8 cellular contexts compared by ENCODE assay signal in genomic region chr6:131199568-131200272, GRCh38.
DNase-seq lines count a peak whose midpoint lies in the region; ATAC-seq, FAIRE-seq and TF ChIP-seq lines count a peak whose summit lies in the region.

No MANE protein-coding gene starts in this region.

- ATAC-seq in HCT116, result peak; percentile 75

- no peak overlapping the region for H3K9ac ChIP-seq in HCT116 (ENCODE audit: low read length)

- peak; percentile 23 for DNase-seq in GM12891 (ENCODE audit: insufficient read length, low spot score)
- DNase-seq in HCT116 (ENCODE audit: low read depth, low spot score), result peak; percentile 12
- DNase-seq in M059J (ENCODE audit: low read depth), result peak; percentile 68
- peak; percentile 46 for DNase-seq in WERI-Rb-1
- DNase-seq in breast epithelium (ENCODE audit: low spot score in 2 of 2), result no peak
- peak; percentile 78 to 84 for DNase-seq in lung microvascular endothelial cell (ENCODE audit: low read depth in 2 of 2)
- peak; percentile 29 to 35 for DNase-seq in stimulated activated CD8-positive, alpha-beta memory T cell treated with anti-CD3 and anti-CD28 coated beads, Interleukin-7, amount 100 ng/mL, for 1 hour (ENCODE audit: low read depth in 2 of 2)
- DNase-seq in posterior cingulate gyrus, result no peak

- H4K20me1 ChIP-seq in HCT116 (ENCODE audit: insufficient read depth), result no peaks in the 10 kb centered on the region

- H2AFZ ChIP-seq in HCT116 (ENCODE audit: low read depth, low read length, poor library complexity, severe bottlenecking), result no peak overlapping the region

- no peaks in the 10 kb centered on the region for H3K9me2 ChIP-seq in HCT116 (ENCODE audit: insufficient read depth)

- TF ChIP-seq RAD21 in HCT116 (IDR thresholded peaks at IDR 0.05; ENCODE audit: low read depth), result peak; percentile 52

- H3K79me2 ChIP-seq in HCT116 (ENCODE audit: insufficient read depth, low read length), result no peaks in the 10 kb centered on the region

- no peak overlapping the region for H3K4me2 ChIP-seq in HCT116 (ENCODE audit: low read length)

- TF ChIP-seq CTCF in HCT116 (IDR thresholded peaks at IDR 0.05 in 2 of 3, conservative IDR thresholded peaks at IDR 0.05 in 1 of 3; ENCODE audit: borderline replicate concordance in 1 of 3, insufficient read depth in 1 of 3, low read depth in 2 of 3, low read length in 2 of 3) (peak; percentile 31 to 50 (median 42); a peak in 3 of 6 replicates), WERI-Rb-1 (IDR thresholded peaks at IDR 0.05; ENCODE audit: low read depth, low read length) (peak; percentile 84), breast epithelium (IDR thresholded peaks at IDR 0.05) (peak in 2 of 3 donors; percentile 33 to 36)

- peak; percentile 99 for FAIRE-seq in GM12891 (lab: Jason Lieb, UNC)

- RAD21 ChIA-PET in HCT116 (lab: Charles Lee; ENCODE audit: low non-redundant PET in 1 of 2, low total read pairs in 2 of 2, uncharacterized antibody in 2 of 2, unreplicated experiment in 2 of 2), result interaction anchor here in 1 of 2 experiments (1.2 kb wide), 1 partner anchor 334 kb away, joined by 6 read pairs; no protein-coding TSS in a partner anchor

- H3K4me3 ChIP-seq in HCT116 (replicated peaks in 1 of 2; ENCODE audit: low read depth in 1 of 2, low read length in 2 of 2) (no peak overlapping the region), WERI-Rb-1 (ENCODE audit: low read depth, low read length) (no peak overlapping the region), breast epithelium (no peak overlapping the region)

- H3K27me3 ChIP-seq in HCT116 (ENCODE audit: insufficient read depth, low read length), result no peaks in the 10 kb centered on the region
- no peaks in the 10 kb centered on the region for H3K27me3 ChIP-seq in WERI-Rb-1 (ENCODE audit: insufficient read depth, low read depth, severe bottlenecking)
- no peaks in the 10 kb centered on the region for H3K27me3 ChIP-seq in breast epithelium

- H3K4me1 ChIP-seq in HCT116 (ENCODE audit: control insufficient read depth in 1 of 2, insufficient read depth in 2 of 2, low read length in 2 of 2) (no peaks in the 10 kb centered on the region), breast epithelium (no peaks in the 10 kb centered on the region)

- CTCF ChIA-PET in HCT116 (lab: Charles Lee), result interaction anchor here (1.4 kb wide), 1 partner anchor 335 kb away, joined by 4 read pairs; no protein-coding TSS in a partner anchor

- intact Hi-C loops in HCT116 (cut with micrococcal nuclease) (loop anchor here (1.0 kb wide), 1 partner anchor 335 kb away; no protein-coding TSS in a partner anchor), breast epithelium (cut with DNase I; ENCODE audit: low total_unique reads) (no loop called here), posterior cingulate gyrus (cut with DNase I) (loop anchor here (10.0 kb wide), 1 partner anchor 425 kb away; the partner anchor contains the start of gene MED23)

- no TSS peak for BruUV-seq in HCT116 (replicated peaks; lab: Mats Ljungman, UMichigan)

- TF ChIP-seq POLR2A in GM12891 (IDR thresholded peaks at IDR 0.05; ENCODE audit: low read depth, low read length) (no peak), HCT116 (IDR thresholded peaks at IDR 0.05; ENCODE audit: borderline replicate concordance, extremely low read depth, insufficient read depth, insufficient read length) (no peak), breast epithelium (IDR thresholded peaks at IDR 0.05) (no peak)

- no peaks in the 10 kb centered on the region for H3K9me3 ChIP-seq in HCT116 (ENCODE audit: control insufficient read depth in 1 of 2, insufficient read depth in 1 of 2, low read depth in 1 of 2, low read length in 2 of 2)
- H3K9me3 ChIP-seq in WERI-Rb-1 (ENCODE audit: severe bottlenecking), result no peaks in the 10 kb centered on the region
- H3K9me3 ChIP-seq in breast epithelium, result no peaks in the 10 kb centered on the region

- H3K36me3 ChIP-seq in HCT116 (ENCODE audit: control insufficient read depth in 1 of 2, insufficient read depth in 2 of 2, low read length in 2 of 2) (no peaks in the 10 kb centered on the region), WERI-Rb-1 (no peaks in the 10 kb centered on the region), breast epithelium (no peaks in the 10 kb centered on the region)

- POLR2A ChIA-PET in HCT116 (lab: Charles Lee), result no interaction called here

- H3K27ac ChIP-seq in HCT116 (ENCODE audit: low read depth, low read length) (no peak overlapping the region), WERI-Rb-1 (no peak overlapping the region), breast epithelium (no peak overlapping the region)

TF ChIP-seq in GM12891, 5 proteins besides CTCF, POLR2A, EP300 and RAD21:
- TF ChIP-seq POLR2AphosphoS5 (IDR thresholded peaks at IDR 0.05; ENCODE audit: low read depth, low read length), result no peak
- TF ChIP-seq TAF1 (IDR thresholded peaks at IDR 0.05; ENCODE audit: low read depth, low read length), result no peak
- no peak for TF ChIP-seq PAX5 (IDR thresholded peaks at IDR 0.05; ENCODE audit: insufficient read depth, low read length, severe bottlenecking)
- peak; percentile 68; the same call in 1 of the 2 replicates for TF ChIP-seq POU2F2 (IDR thresholded peaks at IDR 0.05; ENCODE audit: low read depth, low read length)
- 0 out of 2 replicates have a peak, but pooled peaks have one; percentile 27 for TF ChIP-seq SPI1 (IDR thresholded peaks at IDR 0.05; ENCODE audit: low read depth, low read length)
TF ChIP-seq in GM12891: peak in this region for 2.

TF ChIP-seq in HCT116, 20 proteins besides CTCF, POLR2A, EP300 and RAD21:
- no peak for TF ChIP-seq EZH2phosphoT487 (IDR thresholded peaks at IDR 0.05; ENCODE audit: borderline replicate concordance)

Comparison
In these comparisons a context has a peak if more than half of its experiments do, and no peak if none do; other contexts are left out.
1. DNase-seq: peak in GM12891 (single experiment), HCT116 (single experiment), M059J (single experiment), WERI-Rb-1 (single experiment), lung microvascular endothelial cell (2 of 2) and stimulated activated CD8-positive, alpha-beta memory T cell treated with anti-CD3 and anti-CD28 coated beads, Interleukin-7, amount 100 ng/mL, for 1 hour (2 of 2); none in breast epithelium (0 of 2) and posterior cingulate gyrus (0 of 10).
2. Peak in every context shown above with its lines, with median percentiles within 50 percentile points of each other: CTCF ChIP-seq.